In the genomic region with DNA sequence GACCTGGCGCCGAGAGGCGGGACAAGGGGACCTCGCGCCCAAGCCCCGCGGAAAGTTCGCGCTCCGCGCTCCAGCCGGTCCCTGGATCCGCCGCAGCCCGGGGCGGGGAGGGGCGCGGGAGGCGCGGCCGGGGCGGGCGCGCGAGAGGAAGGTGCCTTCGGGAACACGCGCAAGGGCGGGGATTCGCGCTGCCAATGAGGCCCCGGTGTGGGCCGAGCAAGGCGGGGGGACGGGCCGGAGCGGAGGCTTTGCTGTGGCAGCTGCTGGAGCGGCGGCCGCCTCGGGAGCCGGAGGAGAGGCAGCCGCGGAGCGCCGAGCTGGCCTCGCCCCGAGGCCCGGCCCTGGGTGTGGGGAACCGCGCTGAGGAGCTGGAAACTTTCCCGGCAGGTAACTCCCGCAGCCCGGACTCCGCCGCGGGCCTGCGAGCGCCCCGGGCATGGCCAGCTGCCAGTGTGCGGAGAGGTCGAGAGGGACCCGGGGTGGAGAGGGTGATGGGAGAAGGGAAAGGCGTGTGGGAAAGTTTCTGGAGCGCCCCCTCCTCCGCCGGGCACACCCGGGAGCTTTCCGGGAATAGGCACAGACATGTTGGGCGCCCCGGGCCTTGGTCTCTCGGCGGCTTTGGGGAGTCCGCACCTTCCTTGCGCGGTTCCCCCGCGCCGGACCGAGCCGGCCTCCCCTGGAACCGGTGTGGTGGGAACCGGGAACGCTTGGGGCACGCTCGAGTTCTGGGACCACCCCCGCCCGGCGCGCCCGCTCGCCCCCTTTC, we compare ENCODE assay signal across 1 cellular context.
A peak's percentile ranks its signal among the peaks of the same experiment; 100 is the strongest.
TF ChIP-seq lines count a peak whose summit lies in the region.

A gene (plus strand): TSS at position 245 of the 766 bp plus-strand sequence. CDS start 97,271 bp downstream, outside the sequence.

TF ChIP-seq in HepG2, 621 proteins besides CTCF, POLR2A, EP300 and RAD21 (continued from another document and continues in another):
- TF ChIP-seq NFKB2 (CRISPR knock-in tag; IDR thresholded peaks at IDR 0.05; ENCODE audit: borderline replicate concordance), result no peak; the same call in 1 of the 2 replicates
- TF ChIP-seq, protein P1, sequence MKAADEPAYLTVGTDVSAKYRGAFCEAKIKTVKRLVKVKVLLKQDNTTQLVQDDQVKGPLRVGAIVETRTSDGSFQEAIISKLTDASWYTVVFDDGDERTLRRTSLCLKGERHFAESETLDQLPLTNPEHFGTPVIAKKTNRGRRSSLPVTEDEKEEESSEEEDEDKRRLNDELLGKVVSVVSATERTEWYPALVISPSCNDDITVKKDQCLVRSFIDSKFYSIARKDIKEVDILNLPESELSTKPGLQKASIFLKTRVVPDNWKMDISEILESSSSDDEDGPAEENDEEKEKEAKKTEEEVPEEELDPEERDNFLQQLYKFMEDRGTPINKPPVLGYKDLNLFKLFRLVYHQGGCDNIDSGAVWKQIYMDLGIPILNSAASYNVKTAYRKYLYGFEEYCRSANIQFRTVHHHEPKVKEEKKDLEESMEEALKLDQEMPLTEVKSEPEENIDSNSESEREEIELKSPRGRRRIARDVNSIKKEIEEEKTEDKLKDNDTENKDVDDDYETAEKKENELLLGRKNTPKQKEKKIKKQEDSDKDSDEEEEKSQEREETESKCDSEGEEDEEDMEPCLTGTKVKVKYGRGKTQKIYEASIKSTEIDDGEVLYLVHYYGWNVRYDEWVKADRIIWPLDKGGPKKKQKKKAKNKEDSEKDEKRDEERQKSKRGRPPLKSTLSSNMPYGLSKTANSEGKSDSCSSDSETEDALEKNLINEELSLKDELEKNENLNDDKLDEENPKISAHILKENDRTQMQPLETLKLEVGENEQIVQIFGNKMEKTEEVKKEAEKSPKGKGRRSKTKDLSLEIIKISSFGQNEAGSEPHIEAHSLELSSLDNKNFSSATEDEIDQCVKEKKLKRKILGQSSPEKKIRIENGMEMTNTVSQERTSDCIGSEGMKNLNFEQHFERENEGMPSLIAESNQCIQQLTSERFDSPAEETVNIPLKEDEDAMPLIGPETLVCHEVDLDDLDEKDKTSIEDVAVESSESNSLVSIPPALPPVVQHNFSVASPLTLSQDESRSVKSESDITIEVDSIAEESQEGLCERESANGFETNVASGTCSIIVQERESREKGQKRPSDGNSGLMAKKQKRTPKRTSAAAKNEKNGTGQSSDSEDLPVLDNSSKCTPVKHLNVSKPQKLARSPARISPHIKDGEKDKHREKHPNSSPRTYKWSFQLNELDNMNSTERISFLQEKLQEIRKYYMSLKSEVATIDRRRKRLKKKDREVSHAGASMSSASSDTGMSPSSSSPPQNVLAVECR (CRISPR knock-in tag; IDR thresholded peaks at IDR 0.05; ENCODE audit: borderline replicate concordance), result peak; percentile 46; the same call in 1 of the 2 replicates
- no peak for TF ChIP-seq TARDBP (CRISPR knock-in tag; IDR thresholded peaks at IDR 0.05)
- TF ChIP-seq, protein P2, sequence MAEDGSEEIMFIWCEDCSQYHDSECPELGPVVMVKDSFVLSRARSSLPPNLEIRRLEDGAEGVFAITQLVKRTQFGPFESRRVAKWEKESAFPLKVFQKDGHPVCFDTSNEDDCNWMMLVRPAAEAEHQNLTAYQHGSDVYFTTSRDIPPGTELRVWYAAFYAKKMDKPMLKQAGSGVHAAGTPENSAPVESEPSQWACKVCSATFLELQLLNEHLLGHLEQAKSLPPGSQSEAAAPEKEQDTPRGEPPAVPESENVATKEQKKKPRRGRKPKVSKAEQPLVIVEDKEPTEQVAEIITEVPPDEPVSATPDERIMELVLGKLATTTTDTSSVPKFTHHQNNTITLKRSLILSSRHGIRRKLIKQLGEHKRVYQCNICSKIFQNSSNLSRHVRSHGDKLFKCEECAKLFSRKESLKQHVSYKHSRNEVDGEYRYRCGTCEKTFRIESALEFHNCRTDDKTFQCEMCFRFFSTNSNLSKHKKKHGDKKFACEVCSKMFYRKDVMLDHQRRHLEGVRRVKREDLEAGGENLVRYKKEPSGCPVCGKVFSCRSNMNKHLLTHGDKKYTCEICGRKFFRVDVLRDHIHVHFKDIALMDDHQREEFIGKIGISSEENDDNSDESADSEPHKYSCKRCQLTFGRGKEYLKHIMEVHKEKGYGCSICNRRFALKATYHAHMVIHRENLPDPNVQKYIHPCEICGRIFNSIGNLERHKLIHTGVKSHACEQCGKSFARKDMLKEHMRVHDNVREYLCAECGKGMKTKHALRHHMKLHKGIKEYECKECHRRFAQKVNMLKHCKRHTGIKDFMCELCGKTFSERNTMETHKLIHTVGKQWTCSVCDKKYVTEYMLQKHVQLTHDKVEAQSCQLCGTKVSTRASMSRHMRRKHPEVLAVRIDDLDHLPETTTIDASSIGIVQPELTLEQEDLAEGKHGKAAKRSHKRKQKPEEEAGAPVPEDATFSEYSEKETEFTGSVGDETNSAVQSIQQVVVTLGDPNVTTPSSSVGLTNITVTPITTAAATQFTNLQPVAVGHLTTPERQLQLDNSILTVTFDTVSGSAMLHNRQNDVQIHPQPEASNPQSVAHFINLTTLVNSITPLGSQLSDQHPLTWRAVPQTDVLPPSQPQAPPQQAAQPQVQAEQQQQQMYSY (CRISPR knock-in tag; IDR thresholded peaks at IDR 0.05), result peak; percentile 18; the same call in 1 of the 2 replicates
- TF ChIP-seq, protein P3, sequence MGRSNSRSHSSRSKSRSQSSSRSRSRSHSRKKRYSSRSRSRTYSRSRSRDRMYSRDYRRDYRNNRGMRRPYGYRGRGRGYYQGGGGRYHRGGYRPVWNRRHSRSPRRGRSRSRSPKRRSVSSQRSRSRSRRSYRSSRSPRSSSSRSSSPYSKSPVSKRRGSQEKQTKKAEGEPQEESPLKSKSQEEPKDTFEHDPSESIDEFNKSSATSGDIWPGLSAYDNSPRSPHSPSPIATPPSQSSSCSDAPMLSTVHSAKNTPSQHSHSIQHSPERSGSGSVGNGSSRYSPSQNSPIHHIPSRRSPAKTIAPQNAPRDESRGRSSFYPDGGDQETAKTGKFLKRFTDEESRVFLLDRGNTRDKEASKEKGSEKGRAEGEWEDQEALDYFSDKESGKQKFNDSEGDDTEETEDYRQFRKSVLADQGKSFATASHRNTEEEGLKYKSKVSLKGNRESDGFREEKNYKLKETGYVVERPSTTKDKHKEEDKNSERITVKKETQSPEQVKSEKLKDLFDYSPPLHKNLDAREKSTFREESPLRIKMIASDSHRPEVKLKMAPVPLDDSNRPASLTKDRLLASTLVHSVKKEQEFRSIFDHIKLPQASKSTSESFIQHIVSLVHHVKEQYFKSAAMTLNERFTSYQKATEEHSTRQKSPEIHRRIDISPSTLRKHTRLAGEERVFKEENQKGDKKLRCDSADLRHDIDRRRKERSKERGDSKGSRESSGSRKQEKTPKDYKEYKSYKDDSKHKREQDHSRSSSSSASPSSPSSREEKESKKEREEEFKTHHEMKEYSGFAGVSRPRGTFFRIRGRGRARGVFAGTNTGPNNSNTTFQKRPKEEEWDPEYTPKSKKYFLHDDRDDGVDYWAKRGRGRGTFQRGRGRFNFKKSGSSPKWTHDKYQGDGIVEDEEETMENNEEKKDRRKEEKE (IDR thresholded peaks at IDR 0.05), result no peak
- TF ChIP-seq, protein P4, sequence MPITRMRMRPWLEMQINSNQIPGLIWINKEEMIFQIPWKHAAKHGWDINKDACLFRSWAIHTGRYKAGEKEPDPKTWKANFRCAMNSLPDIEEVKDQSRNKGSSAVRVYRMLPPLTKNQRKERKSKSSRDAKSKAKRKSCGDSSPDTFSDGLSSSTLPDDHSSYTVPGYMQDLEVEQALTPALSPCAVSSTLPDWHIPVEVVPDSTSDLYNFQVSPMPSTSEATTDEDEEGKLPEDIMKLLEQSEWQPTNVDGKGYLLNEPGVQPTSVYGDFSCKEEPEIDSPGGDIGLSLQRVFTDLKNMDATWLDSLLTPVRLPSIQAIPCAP (CRISPR knock-in tag; IDR thresholded peaks at IDR 0.05; ENCODE audit: low read depth), result no peak
- TF ChIP-seq SNRNP70 (IDR thresholded peaks at IDR 0.05; ENCODE audit: low read depth, low read length), result no peak
- TF ChIP-seq, protein P5, sequence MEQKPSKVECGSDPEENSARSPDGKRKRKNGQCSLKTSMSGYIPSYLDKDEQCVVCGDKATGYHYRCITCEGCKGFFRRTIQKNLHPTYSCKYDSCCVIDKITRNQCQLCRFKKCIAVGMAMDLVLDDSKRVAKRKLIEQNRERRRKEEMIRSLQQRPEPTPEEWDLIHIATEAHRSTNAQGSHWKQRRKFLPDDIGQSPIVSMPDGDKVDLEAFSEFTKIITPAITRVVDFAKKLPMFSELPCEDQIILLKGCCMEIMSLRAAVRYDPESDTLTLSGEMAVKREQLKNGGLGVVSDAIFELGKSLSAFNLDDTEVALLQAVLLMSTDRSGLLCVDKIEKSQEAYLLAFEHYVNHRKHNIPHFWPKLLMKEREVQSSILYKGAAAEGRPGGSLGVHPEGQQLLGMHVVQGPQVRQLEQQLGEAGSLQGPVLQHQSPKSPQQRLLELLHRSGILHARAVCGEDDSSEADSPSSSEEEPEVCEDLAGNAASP (CRISPR knock-in tag; IDR thresholded peaks at IDR 0.05; ENCODE audit: borderline replicate concordance), result no peak
- no peak for TF ChIP-seq ELF4 (CRISPR knock-in tag; IDR thresholded peaks at IDR 0.05; ENCODE audit: borderline replicate concordance)
- TF ChIP-seq ZNF468 (CRISPR knock-in tag; IDR thresholded peaks at IDR 0.05), result no peak
- no peak for TF ChIP-seq SMARCC2 (IDR thresholded peaks at IDR 0.05)
- no peak for TF ChIP-seq MEF2D (CRISPR knock-in tag; IDR thresholded peaks at IDR 0.05)
- TF ChIP-seq RFXAP (CRISPR knock-in tag; IDR thresholded peaks at IDR 0.05; ENCODE audit: borderline replicate concordance), result no peak
- no peak for TF ChIP-seq ZNF879 (CRISPR knock-in tag; IDR thresholded peaks at IDR 0.05)
- TF ChIP-seq HDAC2 (CRISPR knock-in tag; IDR thresholded peaks at IDR 0.05), result no peak
- peak; percentile 38; the same call in 1 of the 2 replicates for TF ChIP-seq KLF12 (CRISPR knock-in tag; IDR thresholded peaks at IDR 0.05; ENCODE audit: borderline replicate concordance)
- TF ChIP-seq, protein P6, sequence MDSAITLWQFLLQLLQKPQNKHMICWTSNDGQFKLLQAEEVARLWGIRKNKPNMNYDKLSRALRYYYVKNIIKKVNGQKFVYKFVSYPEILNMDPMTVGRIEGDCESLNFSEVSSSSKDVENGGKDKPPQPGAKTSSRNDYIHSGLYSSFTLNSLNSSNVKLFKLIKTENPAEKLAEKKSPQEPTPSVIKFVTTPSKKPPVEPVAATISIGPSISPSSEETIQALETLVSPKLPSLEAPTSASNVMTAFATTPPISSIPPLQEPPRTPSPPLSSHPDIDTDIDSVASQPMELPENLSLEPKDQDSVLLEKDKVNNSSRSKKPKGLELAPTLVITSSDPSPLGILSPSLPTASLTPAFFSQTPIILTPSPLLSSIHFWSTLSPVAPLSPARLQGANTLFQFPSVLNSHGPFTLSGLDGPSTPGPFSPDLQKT (CRISPR knock-in tag; IDR thresholded peaks at IDR 0.05; ENCODE audit: borderline replicate concordance), result no peak
- TF ChIP-seq, protein P7, sequence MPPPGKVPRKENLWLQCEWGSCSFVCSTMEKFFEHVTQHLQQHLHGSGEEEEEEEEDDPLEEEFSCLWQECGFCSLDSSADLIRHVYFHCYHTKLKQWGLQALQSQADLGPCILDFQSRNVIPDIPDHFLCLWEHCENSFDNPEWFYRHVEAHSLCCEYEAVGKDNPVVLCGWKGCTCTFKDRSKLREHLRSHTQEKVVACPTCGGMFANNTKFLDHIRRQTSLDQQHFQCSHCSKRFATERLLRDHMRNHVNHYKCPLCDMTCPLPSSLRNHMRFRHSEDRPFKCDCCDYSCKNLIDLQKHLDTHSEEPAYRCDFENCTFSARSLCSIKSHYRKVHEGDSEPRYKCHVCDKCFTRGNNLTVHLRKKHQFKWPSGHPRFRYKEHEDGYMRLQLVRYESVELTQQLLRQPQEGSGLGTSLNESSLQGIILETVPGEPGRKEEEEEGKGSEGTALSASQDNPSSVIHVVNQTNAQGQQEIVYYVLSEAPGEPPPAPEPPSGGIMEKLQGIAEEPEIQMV (CRISPR knock-in tag; IDR thresholded peaks at IDR 0.05; ENCODE audit: low read depth), result no peak; the same call in 1 of the 2 replicates
- TF ChIP-seq, protein P8, sequence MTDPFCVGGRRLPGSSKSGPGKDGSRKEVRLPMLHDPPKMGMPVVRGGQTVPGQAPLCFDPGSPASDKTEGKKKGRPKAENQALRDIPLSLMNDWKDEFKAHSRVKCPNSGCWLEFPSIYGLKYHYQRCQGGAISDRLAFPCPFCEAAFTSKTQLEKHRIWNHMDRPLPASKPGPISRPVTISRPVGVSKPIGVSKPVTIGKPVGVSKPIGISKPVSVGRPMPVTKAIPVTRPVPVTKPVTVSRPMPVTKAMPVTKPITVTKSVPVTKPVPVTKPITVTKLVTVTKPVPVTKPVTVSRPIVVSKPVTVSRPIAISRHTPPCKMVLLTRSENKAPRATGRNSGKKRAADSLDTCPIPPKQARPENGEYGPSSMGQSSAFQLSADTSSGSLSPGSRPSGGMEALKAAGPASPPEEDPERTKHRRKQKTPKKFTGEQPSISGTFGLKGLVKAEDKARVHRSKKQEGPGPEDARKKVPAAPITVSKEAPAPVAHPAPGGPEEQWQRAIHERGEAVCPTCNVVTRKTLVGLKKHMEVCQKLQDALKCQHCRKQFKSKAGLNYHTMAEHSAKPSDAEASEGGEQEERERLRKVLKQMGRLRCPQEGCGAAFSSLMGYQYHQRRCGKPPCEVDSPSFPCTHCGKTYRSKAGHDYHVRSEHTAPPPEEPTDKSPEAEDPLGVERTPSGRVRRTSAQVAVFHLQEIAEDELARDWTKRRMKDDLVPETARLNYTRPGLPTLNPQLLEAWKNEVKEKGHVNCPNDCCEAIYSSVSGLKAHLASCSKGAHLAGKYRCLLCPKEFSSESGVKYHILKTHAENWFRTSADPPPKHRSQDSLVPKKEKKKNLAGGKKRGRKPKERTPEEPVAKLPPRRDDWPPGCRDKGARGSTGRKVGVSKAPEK (CRISPR knock-in tag; IDR thresholded peaks at IDR 0.05; ENCODE audit: borderline replicate concordance), result no peak
- TF ChIP-seq MLLT10 (CRISPR knock-in tag; IDR thresholded peaks at IDR 0.05), result no peak
- TF ChIP-seq, protein P9, sequence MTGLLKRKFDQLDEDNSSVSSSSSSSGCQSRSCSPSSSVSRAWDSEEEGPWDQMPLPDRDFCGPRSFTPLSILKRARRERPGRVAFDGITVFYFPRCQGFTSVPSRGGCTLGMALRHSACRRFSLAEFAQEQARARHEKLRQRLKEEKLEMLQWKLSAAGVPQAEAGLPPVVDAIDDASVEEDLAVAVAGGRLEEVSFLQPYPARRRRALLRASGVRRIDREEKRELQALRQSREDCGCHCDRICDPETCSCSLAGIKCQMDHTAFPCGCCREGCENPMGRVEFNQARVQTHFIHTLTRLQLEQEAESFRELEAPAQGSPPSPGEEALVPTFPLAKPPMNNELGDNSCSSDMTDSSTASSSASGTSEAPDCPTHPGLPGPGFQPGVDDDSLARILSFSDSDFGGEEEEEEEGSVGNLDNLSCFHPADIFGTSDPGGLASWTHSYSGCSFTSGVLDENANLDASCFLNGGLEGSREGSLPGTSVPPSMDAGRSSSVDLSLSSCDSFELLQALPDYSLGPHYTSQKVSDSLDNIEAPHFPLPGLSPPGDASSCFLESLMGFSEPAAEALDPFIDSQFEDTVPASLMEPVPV (CRISPR knock-in tag; IDR thresholded peaks at IDR 0.05), result no peak
- TF ChIP-seq XBP1 (CRISPR knock-in tag; IDR thresholded peaks at IDR 0.05), result no peak
- no peak for TF ChIP-seq SSRP1 (CRISPR knock-in tag; IDR thresholded peaks at IDR 0.05)
- no peak; the same call in 1 of the 2 replicates for TF ChIP-seq ZNF160 (CRISPR knock-in tag; IDR thresholded peaks at IDR 0.05)
- peak; percentile 51 for TF ChIP-seq YY1 (IDR thresholded peaks at IDR 0.05; ENCODE audit: insufficient read depth, insufficient replicate concordance, low read depth, low read length)
- TF ChIP-seq, protein P10, sequence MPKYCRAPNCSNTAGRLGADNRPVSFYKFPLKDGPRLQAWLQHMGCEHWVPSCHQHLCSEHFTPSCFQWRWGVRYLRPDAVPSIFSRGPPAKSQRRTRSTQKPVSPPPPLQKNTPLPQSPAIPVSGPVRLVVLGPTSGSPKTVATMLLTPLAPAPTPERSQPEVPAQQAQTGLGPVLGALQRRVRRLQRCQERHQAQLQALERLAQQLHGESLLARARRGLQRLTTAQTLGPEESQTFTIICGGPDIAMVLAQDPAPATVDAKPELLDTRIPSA (CRISPR knock-in tag; IDR thresholded peaks at IDR 0.05; ENCODE audit: borderline replicate concordance), result 0 out of 2 replicates have a peak, but pooled peaks have one; percentile 40
- TF ChIP-seq JUND (CRISPR knock-in tag; IDR thresholded peaks at IDR 0.05), result no peak
